9 cellular contexts compared by ENCODE assay signal in the genomic region with DNA sequence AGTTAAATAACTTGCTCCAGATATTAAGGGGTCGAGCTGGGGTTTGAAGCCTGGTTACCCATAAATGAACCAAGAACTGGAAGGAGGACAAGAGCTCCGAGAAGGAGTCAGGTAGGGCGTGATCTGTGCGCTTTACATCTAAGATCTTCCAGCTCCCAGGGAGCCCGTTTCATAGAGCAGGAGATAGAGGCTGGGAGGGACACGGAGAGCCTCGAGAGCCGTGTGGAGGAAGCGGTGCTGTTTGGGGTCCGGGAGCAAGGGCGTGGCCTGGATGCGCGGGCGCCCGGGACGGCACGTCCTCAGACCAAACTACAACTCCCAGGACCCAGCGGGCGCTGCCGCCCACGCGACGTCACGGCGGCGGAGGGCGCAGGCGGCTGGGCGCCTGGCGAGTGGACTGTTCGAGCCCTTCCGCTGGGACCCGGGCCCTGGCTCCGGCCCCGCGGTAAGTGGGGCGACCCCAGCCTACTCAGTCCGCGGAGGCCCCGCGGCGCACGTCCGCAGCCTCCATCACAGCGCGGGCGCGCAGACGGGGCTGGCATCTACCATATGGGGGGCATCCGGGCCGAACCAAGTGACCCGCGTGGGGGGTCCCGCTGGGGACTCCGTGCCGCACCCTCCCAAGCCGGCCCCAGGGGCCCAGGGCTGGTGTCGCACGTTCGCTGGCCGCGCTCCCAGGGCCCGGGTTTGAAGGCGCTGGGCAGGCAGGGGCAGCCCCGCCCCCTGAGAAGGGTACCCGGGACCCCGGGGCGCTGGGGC. TPM values are rescaled to one million over a fixed set of nuclear protein-coding genes. Genes with fewer than 3 reads are reported as not detected.
DNase-seq lines count a peak whose midpoint lies in the region; ATAC-seq, FAIRE-seq and TF ChIP-seq lines count a peak whose summit lies in the region.
"Had no signal": no experiment of that assay in that cellular context is flagged by ENCODE, and none has a peak within 500 bp of the region (broad histone marks: within the 10 kb centered on the region; RNA-seq: fewer than 3 reads in every experiment).

Gene BCKDK, plus strand, starts transcription at position 352 of the 759 bp plus-strand sequence. CDS start 838 bp downstream, outside the sequence.

- peaks cover 12% of the 10 kb centered on the region for H3K79me2 ChIP-seq in HepG2 (ENCODE audit: insufficient read depth, low read length)

- H4K20me1 ChIP-seq in HepG2 (ENCODE audit: insufficient read depth, low read length): no peaks in the 10 kb centered on the region

- peak within 1 kb of the TSS; percentile 74 for H3K4me3 ChIP-seq in AG10803 (ENCODE audit: low read length)
- peak within 1 kb of the TSS; percentile 87 to 100 (median 94) for H3K4me3 ChIP-seq in HepG2 (replicated peaks in 1 of 3; ENCODE audit: insufficient read depth in 1 of 3, low read depth in 2 of 3, low read length in 3 of 3)

- TF ChIP-seq RAD21 in HepG2 (CRISPR knock-in tag; IDR thresholded peaks at IDR 0.05): peak; percentile 46; the same call in 1 of the 2 replicates

- WGBS in HepG2 (ENCODE audit: low lambda C conversion rate): 3% methylated on average over 25 of the region's 68 CpGs

- H3K36me3 ChIP-seq in HepG2 (replicated peaks in 1 of 2; ENCODE audit: control insufficient read depth in 1 of 2, insufficient read depth in 2 of 2, low read length in 2 of 2): peaks cover 20 to 35% of the 10 kb centered on the region in 2 experiments

- TF ChIP-seq POLR2A in HepG2 (IDR thresholded peaks at IDR 0.05; ENCODE audit: insufficient read depth in 1 of 2, low read depth in 2 of 2, low read length in 2 of 2): peak; percentile 50 to 84

- intact Hi-C loops in HepG2 (cut with micrococcal nuclease; ENCODE audit: unreplicated experiment): loop anchor here (5.0 kb wide), 1 partner anchor 49 kb away; no protein-coding TSS in a partner anchor

- peak; percentile 82 for FAIRE-seq in HepG2 (lab: Jason Lieb, UNC)
- FAIRE-seq: TTC549 had no signal

- ATAC-seq in GM18907 (IDR thresholded peaks at IDR 0.05; ENCODE audit: unreplicated experiment): peak; percentile 85
- peak; percentile 70 for ATAC-seq in HG03139 (IDR thresholded peaks at IDR 0.05; ENCODE audit: unreplicated experiment)
- peak; percentile 87 for ATAC-seq in HepG2

- TF ChIP-seq EP300 in HepG2 (IDR thresholded peaks at IDR 0.05; ENCODE audit: low read depth in 2 of 2, low read length in 2 of 2) (no peak), HepG2 (CRISPR knock-in tag; IDR thresholded peaks at IDR 0.05; ENCODE audit: borderline replicate concordance) (no peak; the same call in 1 of the 2 replicates)

- peak within 1 kb of the TSS; percentile 94 for H3K4me2 ChIP-seq in HepG2 (ENCODE audit: low read depth, low read length)

- H3K9ac ChIP-seq in HepG2 (ENCODE audit: insufficient read depth, low read depth, low read length): peak within 1 kb of the TSS; percentile 90

- in situ Hi-C loops in HepG2 (cut with HindIII; ENCODE audit: extremely low pct_ligation_motif_present, low pct_unique_long_range_greater_than_20kb): no loop called here

- peaks cover 42% of the 10 kb centered on the region for H3K4me1 ChIP-seq in HepG2 (ENCODE audit: insufficient read depth, low read length)

- no TSS peak for BruUV-seq in HepG2 (replicated peaks; lab: Mats Ljungman, UMichigan)

- peak within 1 kb of the TSS; percentile 54 for H3K27ac ChIP-seq in HepG2 (ENCODE audit: extremely low read length, insufficient read depth, low read length)

- POLR2A ChIA-PET in HepG2 (lab: Yijun Ruan, JAX): interaction anchor here (1.3 to 3.7 kb wide), 2 partner anchors 9 to 34 kb away, joined by 4 to 17 read pairs; partner anchors contain the start of gene KAT8

- no peak for TF ChIP-seq CTCF in AG10803 (conservative IDR thresholded peaks at IDR 0.05; ENCODE audit: low read length)
- peak; percentile 29; the same call in 1 of the 2 replicates for TF ChIP-seq CTCF in HepG2 (CRISPR knock-in tag; IDR thresholded peaks at IDR 0.05)

- no peaks in the 10 kb centered on the region for H3K9me3 ChIP-seq in HepG2 (ENCODE audit: low read length)

- no peaks in the 10 kb centered on the region for H3K27me3 ChIP-seq in HepG2 (ENCODE audit: control insufficient read depth in 1 of 2, insufficient read depth in 2 of 2, low read length in 2 of 2)

- CTCF ChIA-PET in HepG2 (lab: Yijun Ruan, JAX; ENCODE audit: low intra/inter-chr PET ratio, low total read pairs): no interaction called here

- DNase-seq in AG10803 (ENCODE audit: low read depth) (peak; percentile 68), NCI-H524 (lab: John Stamatoyannopoulos, UW) (peak; percentile 66 to 90), dermis blood vessel endothelial cell (peak; percentile 75), HepG2 (ENCODE audit: low spot score) (peak; percentile 58)
- DNase-seq in activated CD4-positive, alpha-beta T cell treated with anti-CD3 and anti-CD28 coated beads, Interleukin-2, amount 50 U/mL, for 1 hour: peak; percentile 46
- DNase-seq in stimulated activated CD4-positive, alpha-beta T cell treated with anti-CD3 and anti-CD28 coated beads, Interleukin-4, amount 100 ng/mL, for 1 hour: peak; percentile 75

- peak within 1 kb of the TSS; percentile 24 for H2AFZ ChIP-seq in HepG2 (ENCODE audit: low read length)

TF ChIP-seq in HepG2, 621 proteins besides CTCF, POLR2A, EP300 and RAD21 (continues in another document):
- TF ChIP-seq, protein P1, sequence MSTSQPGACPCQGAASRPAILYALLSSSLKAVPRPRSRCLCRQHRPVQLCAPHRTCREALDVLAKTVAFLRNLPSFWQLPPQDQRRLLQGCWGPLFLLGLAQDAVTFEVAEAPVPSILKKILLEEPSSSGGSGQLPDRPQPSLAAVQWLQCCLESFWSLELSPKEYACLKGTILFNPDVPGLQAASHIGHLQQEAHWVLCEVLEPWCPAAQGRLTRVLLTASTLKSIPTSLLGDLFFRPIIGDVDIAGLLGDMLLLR (CRISPR knock-in tag; IDR thresholded peaks at IDR 0.05): no peak
- no peak for TF ChIP-seq NCOR1 (IDR thresholded peaks at IDR 0.05; ENCODE audit: borderline replicate concordance, low read length)
- peak; percentile 75 for TF ChIP-seq THRA (CRISPR knock-in tag; IDR thresholded peaks at IDR 0.05; ENCODE audit: borderline replicate concordance)
- TF ChIP-seq ZKSCAN1 (IDR thresholded peaks at IDR 0.05; ENCODE audit: low read length): no peak
- TF ChIP-seq RFX1 (IDR thresholded peaks at IDR 0.05): no peak
- TF ChIP-seq ZSCAN12 (CRISPR knock-in tag; IDR thresholded peaks at IDR 0.05): no peak; the same call in 1 of the 2 replicates
- TF ChIP-seq ZNF251 (CRISPR knock-in tag; IDR thresholded peaks at IDR 0.05): no peak
- peak; percentile 91 for TF ChIP-seq HCFC1 (IDR thresholded peaks at IDR 0.05; ENCODE audit: low read depth, low read length)
- TF ChIP-seq, protein P2, sequence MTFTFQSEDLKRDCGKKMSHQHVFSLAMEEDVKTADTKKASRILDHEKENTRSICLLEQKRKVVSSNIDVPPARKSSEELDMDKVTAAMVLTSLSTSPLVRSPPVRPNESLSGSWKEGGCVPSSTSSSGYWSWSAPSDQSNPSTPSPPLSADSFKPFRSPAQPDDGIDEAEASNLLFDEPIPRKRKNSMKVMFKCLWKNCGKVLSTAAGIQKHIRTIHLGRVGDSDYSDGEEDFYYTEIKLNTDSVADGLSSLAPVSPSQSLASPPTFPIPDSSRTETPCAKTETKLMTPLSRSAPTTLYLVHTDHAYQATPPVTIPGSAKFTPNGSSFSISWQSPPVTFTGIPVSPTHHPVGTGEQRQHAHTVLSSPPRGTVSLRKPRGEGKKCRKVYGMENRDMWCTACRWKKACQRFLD (CRISPR knock-in tag; IDR thresholded peaks at IDR 0.05; ENCODE audit: borderline replicate concordance): peak; percentile 66; the same call in 1 of the 2 replicates

RNA-seq across cellular contexts. Expression of gene BCKDK, which starts in this region (rescaled TPM):
- total RNA-seq in dermis blood vessel endothelial cell (18.4 and 36.2 TPM in 2 replicates), HepG2 (2016; rRNA removed; fragmentation: Illumina TruSeq; extraction: Trizol) (24.9 and 25.2 TPM in 2 replicates)
- total RNA-seq in HepG2 (2016; cell fraction: cytosol; rRNA removed; fragmentation: Illumina TruSeq; extraction: Trizol; ENCODE audit: low read depth): 25.2 and 38.0 TPM in 2 replicates
- 21.6 and 21.9 TPM in 2 replicates for total RNA-seq in HepG2 (2016; cell fraction: insoluble cytoplasmic fraction; rRNA removed; fragmentation: Illumina TruSeq; extraction: Trizol)
- 42.8 and 61.6 TPM in 2 replicates for total RNA-seq in HepG2 (2016; cell fraction: membrane; rRNA removed; fragmentation: Illumina TruSeq; extraction: Trizol)
- 12.9 and 14.9 TPM in 2 replicates for total RNA-seq in HepG2 (2016; cell fraction: nucleus; rRNA removed; fragmentation: Illumina TruSeq; extraction: Trizol)
- 42.6 and 54.2 TPM in 2 replicates for polyA plus RNA-seq in HepG2 (2011; rRNA removed)
- polyA plus RNA-seq in HepG2 (2011; cell fraction: cytosol; rRNA removed): 29.2 and 38.9 TPM in 2 replicates
- polyA plus RNA-seq in HepG2 (2011; cell fraction: nucleus; rRNA removed): 119 and 127 TPM in 2 replicates
- polyA plus RNA-seq in HepG2 (2012): 36.4 and 39.6 TPM in 2 replicates
- 61.2 and 88.9 TPM in 2 replicates for polyA plus RNA-seq in HepG2 (2016; cell fraction: cytosol; fragmentation: Illumina TruSeq; extraction: Trizol; ENCODE audit: low read depth)
- polyA plus RNA-seq in HepG2 (2016; cell fraction: insoluble cytoplasmic fraction; fragmentation: Illumina TruSeq; extraction: Trizol; ENCODE audit: low read depth): 38.3 and 44.6 TPM in 2 replicates
- polyA plus RNA-seq in HepG2 (2016; cell fraction: membrane; fragmentation: Illumina TruSeq; extraction: Trizol; ENCODE audit: low read depth): 82.3 and 100 TPM in 2 replicates
- polyA plus RNA-seq in HepG2 (2016; cell fraction: nucleus; fragmentation: Illumina TruSeq; extraction: Trizol; ENCODE audit: insufficient read depth, low read depth): 34.1 and 38.8 TPM in 2 replicates
- 34.7 and 50.5 TPM in 2 replicates for polyA minus RNA-seq in HepG2 (2011; rRNA and poly(A)+ RNA removed; ENCODE audit: low replicate concordance)
- 23.9 and 34.2 TPM in 2 replicates for polyA minus RNA-seq in HepG2 (2011; cell fraction: cytosol; rRNA and poly(A)+ RNA removed)
- 25.6 and 37.4 TPM in 2 replicates for polyA minus RNA-seq in HepG2 (2011; cell fraction: nucleus; rRNA and poly(A)+ RNA removed)

Comparison
In these comparisons a context has a peak if more than half of its experiments do, and no peak if none do; other contexts are left out.
1. Peak in every context shown above with its lines: DNase-seq, ATAC-seq, H3K4me3 ChIP-seq and H3K27ac ChIP-seq.